In genomic region chr2:118056165-118056534, GRCh38 we compare ENCODE assay signal across 10 cellular contexts. TPM values are rescaled to one million over a fixed set of nuclear protein-coding genes. Genes with fewer than 3 reads are reported as not detected.
DNase-seq lines count a peak whose midpoint lies in the region; ATAC-seq and TF ChIP-seq lines count a peak whose summit lies in the region.
"Had no signal": no experiment of that assay in that cellular context is flagged by ENCODE, and none has a peak within 500 bp of the region (broad histone marks: within the 10 kb centered on the region; RNA-seq: fewer than 3 reads in every experiment).

No MANE protein-coding gene starts in this region.

- 46 to 49% methylated on average over 3 of the region's 3 CpGs for WGBS in heart right ventricle, 2 donors

- intact Hi-C loops in heart right ventricle (cut with DNase I), result no loop called here

- H3K27ac ChIP-seq in heart right ventricle, result peak overlapping the region in 1 of 10 donors; percentile 66
- H3K27ac ChIP-seq: body of pancreas had no signal

- H3K27me3 ChIP-seq in heart right ventricle, result peaks cover 0 to 70% (median 31%) of the 10 kb centered on the region in 7 donors
- H3K27me3 ChIP-seq: body of pancreas had no signal

- no peak for TF ChIP-seq CTCF in heart right ventricle (IDR thresholded peaks at IDR 0.05)

- no peaks in the 10 kb centered on the region for H3K36me3 ChIP-seq in heart right ventricle

- no peak overlapping the region for H3K4me3 ChIP-seq in heart right ventricle
- H3K4me3 ChIP-seq: body of pancreas had no signal

- ATAC-seq in GM18499 (IDR thresholded peaks at IDR 0.05; ENCODE audit: insufficient read depth, unreplicated experiment) (peak; percentile 86), GM21529 (IDR thresholded peaks at IDR 0.05; ENCODE audit: unreplicated experiment) (peak; percentile 89), HG03457 (IDR thresholded peaks at IDR 0.05; ENCODE audit: unreplicated experiment) (peak; percentile 88), heart right ventricle (peak in 7 of 8 donors; percentile 30 to 82 (median 49))
- ATAC-seq: body of pancreas had no signal

- DNase-seq in heart right ventricle (no peak), NCI-H2081 (lab: John Stamatoyannopoulos, UW) (no peak), NCI-H2107 (lab: John Stamatoyannopoulos, UW) (no peak), cerebellum (ENCODE audit: low spot score) (no peak)
- no peak for DNase-seq in stimulated activated naive CD4-positive, alpha-beta T cell (lab: John Stamatoyannopoulos, UW)
- DNase-seq: DMS79 had no signal

- H3K4me1 ChIP-seq in heart right ventricle, result peaks cover 0 to 48% (median 0%) of the 10 kb centered on the region in 9 donors
- H3K4me1 ChIP-seq: body of pancreas had no signal

- H3K9me3 ChIP-seq in heart right ventricle, result no peaks in the 10 kb centered on the region
- H3K9me3 ChIP-seq: body of pancreas had no signal

RNA-seq across cellular contexts. Expression of gene INSIG2, which starts 32.1 kb away (rescaled TPM):
- total RNA-seq in heart right ventricle (10 to 100 TPM; 12.6 to 19.3 (median 13.8) TPM), cerebellum (28.4 TPM)
- polyA plus RNA-seq in heart right ventricle, result 1 to 10 TPM; 5.6 to 9.6 TPM

RNA-seq across cellular contexts. Expression of gene CCDC93, which starts 42.3 kb away (rescaled TPM):
- total RNA-seq in heart right ventricle, result 10 to 100 TPM; 23.2 to 43.7 (median 30.4) TPM
- polyA plus RNA-seq in heart right ventricle, result 10 to 100 TPM in 1 of 2 donors, 1 to 10 TPM in 1; 6.0 to 29.7 TPM
- total RNA-seq in cerebellum, result 54.8 TPM
